In the genomic region with DNA sequence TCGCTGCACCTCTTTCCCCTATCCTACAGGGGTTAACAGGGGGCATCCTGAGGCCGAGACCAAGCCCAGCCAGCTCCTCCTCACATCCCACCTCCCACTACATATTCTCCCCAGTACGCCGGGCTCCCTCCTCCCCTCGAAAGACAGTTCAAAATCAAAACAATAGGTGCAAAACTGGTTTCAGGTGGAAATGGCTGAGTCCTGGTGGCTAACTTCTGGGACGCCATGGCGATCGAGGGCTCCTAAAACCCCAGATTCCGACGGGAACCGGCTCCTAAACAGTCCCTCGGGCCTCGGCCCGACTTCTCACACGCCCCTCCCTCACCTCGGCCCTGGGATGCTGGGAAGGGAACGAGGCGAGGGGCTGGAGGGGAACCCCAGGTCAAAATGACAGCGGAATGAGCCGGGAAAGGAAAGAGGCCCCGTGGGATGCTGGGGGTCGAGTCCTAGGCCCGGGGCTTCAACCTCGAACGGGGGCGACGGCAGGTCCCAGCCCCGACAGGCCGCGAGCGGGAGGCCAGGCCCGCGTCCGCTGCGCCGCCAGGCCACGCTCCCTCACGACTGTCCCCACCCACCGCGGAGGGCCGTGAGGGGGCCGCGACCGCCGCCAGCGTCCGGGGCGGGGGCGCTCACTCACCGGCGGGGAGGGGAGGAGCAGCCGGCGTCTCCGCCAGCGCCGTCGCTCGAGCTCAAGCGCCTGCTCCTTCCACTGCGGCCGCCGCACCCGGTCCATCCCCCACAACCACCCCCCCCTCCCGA, we compare ENCODE assay signal across 1 cellular context.
TF ChIP-seq lines count a peak whose summit lies in the region.

No MANE protein-coding gene starts in this region.

TF ChIP-seq in K562, 482 proteins besides CTCF, POLR2A, EP300 and RAD21 (continued from another document):
- TF ChIP-seq, protein P1, sequence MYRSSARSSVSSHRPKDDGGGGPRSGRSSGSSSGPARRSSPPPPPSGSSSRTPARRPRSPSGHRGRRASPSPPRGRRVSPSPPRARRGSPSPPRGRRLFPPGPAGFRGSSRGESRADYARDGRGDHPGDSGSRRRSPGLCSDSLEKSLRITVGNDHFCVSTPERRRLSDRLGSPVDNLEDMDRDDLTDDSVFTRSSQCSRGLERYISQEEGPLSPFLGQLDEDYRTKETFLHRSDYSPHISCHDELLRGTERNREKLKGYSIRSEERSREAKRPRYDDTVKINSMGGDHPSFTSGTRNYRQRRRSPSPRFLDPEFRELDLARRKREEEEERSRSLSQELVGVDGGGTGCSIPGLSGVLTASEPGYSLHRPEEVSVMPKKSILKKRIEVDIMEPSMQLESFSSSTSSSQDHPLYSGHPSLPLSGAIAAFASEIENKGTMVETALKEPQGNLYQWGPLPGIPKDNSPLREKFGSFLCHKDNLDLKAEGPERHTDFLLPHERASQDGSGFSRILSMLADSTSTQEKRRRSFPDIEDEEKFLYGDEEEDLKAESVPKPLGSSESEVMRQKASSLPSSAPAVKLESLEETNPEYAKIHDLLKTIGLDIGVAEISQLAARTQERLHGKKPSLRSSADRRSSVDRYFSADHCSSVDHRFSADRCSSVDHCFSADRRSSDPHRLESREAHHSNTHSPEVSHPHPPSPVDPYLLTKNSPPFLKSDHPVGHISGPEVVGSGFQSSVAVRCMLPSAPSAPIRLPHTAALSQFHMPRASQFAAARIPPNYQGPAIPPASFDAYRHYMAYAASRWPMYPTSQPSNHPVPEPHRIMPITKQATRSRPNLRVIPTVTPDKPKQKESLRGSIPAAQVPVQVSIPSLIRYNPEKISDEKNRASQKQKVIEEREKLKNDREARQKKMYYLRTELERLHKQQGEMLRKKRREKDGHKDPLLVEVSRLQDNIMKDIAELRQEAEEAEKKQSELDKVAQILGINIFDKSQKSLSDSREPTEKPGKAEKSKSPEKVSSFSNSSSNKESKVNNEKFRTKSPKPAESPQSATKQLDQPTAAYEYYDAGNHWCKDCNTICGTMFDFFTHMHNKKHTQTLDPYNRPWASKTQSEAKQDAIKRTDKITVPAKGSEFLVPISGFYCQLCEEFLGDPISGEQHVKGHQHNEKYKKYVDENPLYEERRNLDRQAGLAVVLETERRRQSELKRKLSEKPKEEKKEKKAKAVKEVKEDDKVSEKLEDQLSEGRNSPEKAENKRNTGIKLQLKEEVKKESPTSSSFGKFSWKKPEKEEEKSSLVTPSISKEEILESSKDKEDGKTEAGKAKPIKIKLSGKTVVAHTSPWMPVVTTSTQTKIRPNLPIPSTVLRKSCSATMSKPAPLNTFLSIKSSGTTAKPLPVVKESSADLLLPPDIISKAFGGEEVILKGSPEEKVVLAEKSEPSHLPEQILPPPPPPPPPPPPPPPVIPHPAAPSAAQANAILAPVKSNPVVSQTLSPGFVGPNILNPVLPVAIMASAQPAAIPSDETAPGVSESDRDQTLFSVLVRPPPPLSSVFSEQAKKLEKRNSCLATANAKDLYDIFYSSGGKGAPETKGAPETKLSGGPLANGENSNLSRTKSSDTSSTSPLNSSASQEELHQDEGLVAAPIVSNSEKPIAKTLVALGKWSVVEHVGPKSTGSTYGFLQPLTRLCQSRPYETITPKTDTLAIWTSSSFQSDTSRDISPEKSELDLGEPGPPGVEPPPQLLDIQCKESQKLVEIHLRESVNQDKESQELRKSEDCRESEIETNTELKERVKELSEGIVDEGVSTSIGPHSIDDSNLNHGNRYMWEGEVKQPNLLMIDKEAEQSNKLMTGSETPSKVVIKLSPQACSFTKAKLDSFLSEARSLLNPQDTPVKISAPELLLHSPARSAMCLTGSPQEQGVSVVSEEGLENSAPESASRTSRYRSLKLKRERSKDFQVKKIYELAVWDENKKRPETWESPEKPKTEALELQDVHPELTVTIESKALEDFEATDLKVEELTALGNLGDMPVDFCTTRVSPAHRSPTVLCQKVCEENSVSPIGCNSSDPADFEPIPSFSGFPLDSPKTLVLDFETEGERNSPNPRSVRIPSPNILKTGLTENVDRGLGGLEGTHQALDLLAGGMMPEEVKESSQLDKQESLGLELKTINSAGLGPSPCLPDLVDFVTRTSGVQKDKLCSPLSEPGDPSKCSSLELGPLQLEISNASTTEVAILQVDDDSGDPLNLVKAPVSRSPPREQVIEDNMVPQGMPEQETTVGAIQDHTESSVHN (IDR thresholded peaks at IDR 0.05; ENCODE audit: borderline replicate concordance in 1 of 2, low read depth in 1 of 2): no peak
- peak; percentile 26; the same call in 1 of the 2 replicates for TF ChIP-seq ESRRA (IDR thresholded peaks at IDR 0.05; ENCODE audit: borderline replicate concordance, low read depth)
